16 cellular contexts compared by ENCODE assay signal in genomic region chr12:115979351-115979750, GRCh38.
"Had no signal": no experiment of that assay in that cellular context is flagged by ENCODE, and none has a peak within 500 bp of the region (broad histone marks: within the 10 kb centered on the region; RNA-seq: fewer than 3 reads in every experiment).

No MANE protein-coding gene starts in this region.

- DNase-seq: activated CD4-positive, alpha-beta T cell treated with anti-CD3 and anti-CD28 coated beads, Interleukin-2, amount 10 ng/mL, durations not matched to agents 7 days and 5 days; activated CD4-positive, CD25-positive, alpha-beta regulatory T cell; activated CD8-positive, alpha-beta memory T cell treated with anti-CD3 and anti-CD28 coated beads for 24 hours; activated naive CD4-positive, alpha-beta T cell treated with anti-CD3 and anti-CD28 coated beads, Interleukin-2, amount 50 U/mL, for 16 hours; brain microvascular endothelial cell; kidney glomerular epithelial cell; lower lobe of right lung; naive thymus-derived CD8-positive, alpha-beta T cell; right lobe of liver; stimulated activated CD4-positive, alpha-beta T cell treated with anti-CD3 and anti-CD28 coated beads, Interleukin-2, amount 100 ng/mL, for 24 hours; stimulated activated naive CD4-positive, alpha-beta T cell; upper lobe of left lung had no signal

- H2AFZ ChIP-seq: hepatocyte had no signal

- H3K4me3 Mint-ChIP-seq: activated CD4-positive, alpha-beta T cell treated with anti-CD3 and anti-CD28 coated beads, Interleukin-2, amount 10 ng/mL, durations not matched to agents 7 days and 5 days; naive thymus-derived CD8-positive, alpha-beta T cell had no signal

- H3K27ac ChIP-seq: brain microvascular endothelial cell, hepatocyte, lower lobe of right lung, neutrophil, right lobe of liver, suprapubic skin, upper lobe of left lung had no signal

- H3K27ac Mint-ChIP-seq: activated CD4-positive, alpha-beta T cell treated with anti-CD3 and anti-CD28 coated beads, Interleukin-2, amount 10 ng/mL, durations not matched to agents 7 days and 5 days; progenitor cell of endocrine pancreas had no signal

- H3K9me3 Mint-ChIP-seq: activated CD4-positive, alpha-beta T cell treated with anti-CD3 and anti-CD28 coated beads, Interleukin-2, amount 10 ng/mL, durations not matched to agents 7 days and 5 days; naive thymus-derived CD8-positive, alpha-beta T cell had no signal

- ATAC-seq: lower lobe of right lung; naive thymus-derived CD8-positive, alpha-beta T cell; right lobe of liver had no signal

- H3K27me3 Mint-ChIP-seq: activated CD4-positive, alpha-beta T cell treated with anti-CD3 and anti-CD28 coated beads, Interleukin-2, amount 10 ng/mL, durations not matched to agents 7 days and 5 days; naive thymus-derived CD8-positive, alpha-beta T cell; progenitor cell of endocrine pancreas had no signal

- H3K4me3 ChIP-seq: hepatocyte, lower lobe of right lung, right lobe of liver, suprapubic skin, upper lobe of left lung had no signal

- H3K4me1 ChIP-seq: lower lobe of right lung, right lobe of liver, suprapubic skin, upper lobe of left lung had no signal

- H3K27me3 ChIP-seq: brain microvascular endothelial cell, hepatocyte, neutrophil, right lobe of liver, suprapubic skin, upper lobe of left lung had no signal

- H3K9me3 ChIP-seq: lower lobe of right lung, neutrophil, right lobe of liver, suprapubic skin, upper lobe of left lung had no signal

- H3K4me2 ChIP-seq: hepatocyte had no signal
